ENCODE assay signal across 23 cellular contexts in genomic region chr20:32834972-32835371, GRCh38. TPM values are rescaled to one million over a fixed set of nuclear protein-coding genes. Genes with fewer than 3 reads are reported as not detected.
A peak's percentile ranks its signal among the peaks of the same experiment; 100 is the strongest.
DNase-seq lines count a peak whose midpoint lies in the region; ATAC-seq lines count a peak whose summit lies in the region.
"Had no signal": no experiment of that assay in that cellular context is flagged by ENCODE, and none has a peak within 500 bp of the region (broad histone marks: within the 10 kb centered on the region; RNA-seq: fewer than 3 reads in every experiment).

No MANE protein-coding gene starts in this region.

- peak overlapping the region; percentile 49 for H3K27ac Mint-ChIP-seq in activated naive CD4-positive, alpha-beta T cell treated with anti-CD3 and anti-CD28 coated beads, Interleukin-2, amount 10 ng/mL, durations not matched to agents 7 days and 5 days
- no peak overlapping the region for H3K27ac Mint-ChIP-seq in activated naive CD4-positive, alpha-beta T cell treated with anti-CD3 and anti-CD28 coated beads, Interleukin-2, amount 50 U/mL, for 72 hours
- peak overlapping the region; percentile 21 for H3K27ac Mint-ChIP-seq in T-helper 17 cell
- H3K27ac Mint-ChIP-seq in naive thymus-derived CD4-positive, alpha-beta T cell, result peak overlapping the region in 7 of 9 donors; percentile 53 to 78 (median 62)
- H3K27ac Mint-ChIP-seq: CD14-positive monocyte; CD4-positive, alpha-beta T cell had no signal

- peaks cover 71% of the 10 kb centered on the region for H3K36me3 Mint-ChIP-seq in activated naive CD4-positive, alpha-beta T cell treated with anti-CD3 and anti-CD28 coated beads, Interleukin-2, amount 10 ng/mL, durations not matched to agents 7 days and 5 days
- H3K36me3 Mint-ChIP-seq in activated naive CD4-positive, alpha-beta T cell treated with anti-CD3 and anti-CD28 coated beads, Interleukin-2, amount 50 U/mL, for 72 hours, result peaks cover 7 to 50% of the 10 kb centered on the region in 2 donors
- H3K36me3 Mint-ChIP-seq in T-helper 17 cell (ENCODE audit: low read depth), result peaks cover 5% of the 10 kb centered on the region
- peaks cover 7 to 45% (median 18%) of the 10 kb centered on the region in 5 donors for H3K36me3 Mint-ChIP-seq in naive thymus-derived CD4-positive, alpha-beta T cell

- CTCF ChIA-PET in activated naive CD4-positive, alpha-beta T cell treated with anti-CD3 and anti-CD28 coated beads, Interleukin-2, amount 10 ng/mL, durations not matched to agents 7 days and 5 days (lab: Charles Lee), result no interaction called here
- CTCF ChIA-PET in naive thymus-derived CD4-positive, alpha-beta T cell (lab: Charles Lee), result interaction anchor here (1.0 kb wide), 1 partner anchor 43 kb away, joined by 4 read pairs; no protein-coding TSS in a partner anchor

- H3K9me3 ChIP-seq in T-helper 17 cell (ENCODE audit: control insufficient read depth, low read length, poor library complexity, severe bottlenecking), result no peaks in the 10 kb centered on the region
- no peaks in the 10 kb centered on the region for H3K9me3 ChIP-seq in naive thymus-derived CD4-positive, alpha-beta T cell (ENCODE audit: control insufficient read depth in 2 of 3, low read length in 3 of 3)
- H3K9me3 ChIP-seq: A549; BE2C; BLaER1 treated with 17β-estradiol and CSF1 and Interleukin-3, amounts not matched to agents 10 nM and 100 nM had no signal

- no peak for ATAC-seq in activated naive CD4-positive, alpha-beta T cell treated with anti-CD3 and anti-CD28 coated beads, Interleukin-2, amount 50 U/mL, for 72 hours
- ATAC-seq in T-helper 17 cell, result no peak
- ATAC-seq in naive thymus-derived CD4-positive, alpha-beta T cell, result no peak
- ATAC-seq: A549, GM12878 had no signal

- H3K4me1 Mint-ChIP-seq in activated naive CD4-positive, alpha-beta T cell treated with anti-CD3 and anti-CD28 coated beads, Interleukin-2, amount 10 ng/mL, durations not matched to agents 7 days and 5 days, result peaks cover 56% of the 10 kb centered on the region
- H3K4me1 Mint-ChIP-seq in T-helper 17 cell, result peaks cover 33% of the 10 kb centered on the region
- peaks cover 31 to 78% (median 69%) of the 10 kb centered on the region in 7 donors for H3K4me1 Mint-ChIP-seq in naive thymus-derived CD4-positive, alpha-beta T cell

- intact Hi-C loops in naive thymus-derived CD4-positive, alpha-beta T cell (cut with micrococcal nuclease), result loop anchor here in 1 of 2 donors (5.0 kb wide), 1 partner anchor 43 kb away; no protein-coding TSS in a partner anchor

- peaks cover 11 to 44% (median 28%) of the 10 kb centered on the region in 3 experiments for H3K36me3 ChIP-seq in naive thymus-derived CD4-positive, alpha-beta T cell (ENCODE audit: control insufficient read depth in 2 of 3, insufficient read depth in 3 of 3, low read length in 3 of 3)

- no peaks in the 10 kb centered on the region for H3K27me3 ChIP-seq in naive thymus-derived CD4-positive, alpha-beta T cell (ENCODE audit: control insufficient read depth in 2 of 2, insufficient read depth in 2 of 2, low read length in 2 of 2)
- H3K27me3 ChIP-seq: BE2C; BLaER1 treated with 17β-estradiol and CSF1 and Interleukin-3, amounts not matched to agents 10 nM and 100 nM had no signal

- H3K9me3 Mint-ChIP-seq in activated naive CD4-positive, alpha-beta T cell treated with anti-CD3 and anti-CD28 coated beads, Interleukin-2, amount 10 ng/mL, durations not matched to agents 7 days and 5 days, result no peaks in the 10 kb centered on the region
- H3K9me3 Mint-ChIP-seq in activated naive CD4-positive, alpha-beta T cell treated with anti-CD3 and anti-CD28 coated beads, Interleukin-2, amount 50 U/mL, for 72 hours, result peaks cover 0 to 6% of the 10 kb centered on the region in 2 donors
- H3K9me3 Mint-ChIP-seq in naive thymus-derived CD4-positive, alpha-beta T cell, result peaks cover 0 to 2% (median 0%) of the 10 kb centered on the region in 11 donors
- H3K9me3 Mint-ChIP-seq: CD4-positive, alpha-beta T cell; CD8-positive, alpha-beta memory T cell had no signal

- H3K27me3 Mint-ChIP-seq in activated naive CD4-positive, alpha-beta T cell treated with anti-CD3 and anti-CD28 coated beads, Interleukin-2, amount 10 ng/mL, durations not matched to agents 7 days and 5 days, result no peaks in the 10 kb centered on the region
- H3K27me3 Mint-ChIP-seq in T-helper 17 cell, result no peaks in the 10 kb centered on the region
- no peaks in the 10 kb centered on the region for H3K27me3 Mint-ChIP-seq in naive thymus-derived CD4-positive, alpha-beta T cell
- H3K27me3 Mint-ChIP-seq: CD4-positive, alpha-beta T cell; CD8-positive, alpha-beta memory T cell had no signal

- no peak overlapping the region for H3K4me3 Mint-ChIP-seq in activated naive CD4-positive, alpha-beta T cell treated with anti-CD3 and anti-CD28 coated beads, Interleukin-2, amount 10 ng/mL, durations not matched to agents 7 days and 5 days
- H3K4me3 Mint-ChIP-seq in T-helper 17 cell, result no peak overlapping the region
- H3K4me3 Mint-ChIP-seq in naive thymus-derived CD4-positive, alpha-beta T cell, result no peak overlapping the region
- H3K4me3 Mint-ChIP-seq: CD14-positive monocyte; CD4-positive, alpha-beta T cell; CD8-positive, alpha-beta memory T cell had no signal

- H3K27ac ChIP-seq in naive thymus-derived CD4-positive, alpha-beta T cell (ENCODE audit: low read depth, low read length), result peak overlapping the region; percentile 24
- H3K27ac ChIP-seq: A549; BLaER1 treated with 17β-estradiol and CSF1 and Interleukin-3, amounts not matched to agents 10 nM and 100 nM; GM23248 had no signal

- H3K4me1 ChIP-seq in naive thymus-derived CD4-positive, alpha-beta T cell (ENCODE audit: control insufficient read depth in 2 of 2, insufficient read depth in 2 of 2, low read length in 2 of 2), result peaks cover 8 to 37% of the 10 kb centered on the region in 2 donors
- H3K4me1 ChIP-seq: A549 had no signal

- POLR2A ChIA-PET in naive thymus-derived CD4-positive, alpha-beta T cell (lab: Charles Lee), result interaction anchor here (0.8 to 3.1 kb wide), 2 partner anchors 14 to 20 kb away, joined by 3 to 26 read pairs; partner anchors contain the start of gene MAPRE1

- DNase-seq in activated naive CD4-positive, alpha-beta T cell treated with anti-CD3 and anti-CD28 coated beads, Interleukin-2, amount 10 ng/mL, durations not matched to agents 7 days and 5 days, result no peak
- no peak for DNase-seq in activated naive CD4-positive, alpha-beta T cell treated with anti-CD3 and anti-CD28 coated beads, Interleukin-2, amount 50 U/mL, for 72 hours (ENCODE audit: low spot score in 2 of 2)
- DNase-seq in T-helper 17 cell, result no peak
- no peak for DNase-seq in naive thymus-derived CD4-positive, alpha-beta T cell
- no peak for DNase-seq in stimulated activated CD4-positive, alpha-beta T cell treated with anti-CD3 and anti-CD28 coated beads, Interleukin-4, amount 100 ng/mL, for 4 hours
- no peak for DNase-seq in NCI-H146 treated with DMSO at 0.1 percent for 48 hours (lab: John Stamatoyannopoulos, UW; ENCODE audit: unreplicated experiment)
- DNase-seq: 8988T; ACHN; AML-193; BE2C; CD4-positive, alpha-beta T cell; CD8-positive, alpha-beta memory T cell; DMS 273 treated with DMSO at 0.1 percent for 48 hours; DMS79; EL; GDM1; GM23248; H7; HCEC 1CT had no signal

- H3K4me3 ChIP-seq in naive thymus-derived CD4-positive, alpha-beta T cell (ENCODE audit: low read length), result no peak overlapping the region
- H3K4me3 ChIP-seq: A549; BLaER1 treated with 17β-estradiol and CSF1 and Interleukin-3, amounts not matched to agents 10 nM and 100 nM; GM12878; GM23248 had no signal

RNA-seq across cellular contexts. Expression of gene MAPRE1, which starts 15.2 kb away (rescaled TPM):
- total RNA-seq in activated naive CD4-positive, alpha-beta T cell treated with anti-CD3 and anti-CD28 coated beads, Interleukin-2, amount 50 U/mL, for 72 hours, result 100 to 1,000 TPM; 106 to 142 TPM
- total RNA-seq in T-helper 17 cell, result 100 to 1,000 TPM; 105 to 134 TPM
- total RNA-seq in naive thymus-derived CD4-positive, alpha-beta T cell, result 100 to 1,000 TPM in 3 of 5 experiments, 10 to 100 TPM in 2; 83.0 to 118 (median 107) TPM
- polyA plus RNA-seq in naive thymus-derived CD4-positive, alpha-beta T cell, result 100 to 1,000 TPM in 1 of 2 donors, 10 to 100 TPM in 1; 91.3 to 105 TPM

RNA-seq across cellular contexts. Expression of gene EFCAB8, which starts 23.8 kb away (rescaled TPM):
- under 1 TPM; 0.52 to 0.70 TPM for total RNA-seq in activated naive CD4-positive, alpha-beta T cell treated with anti-CD3 and anti-CD28 coated beads, Interleukin-2, amount 50 U/mL, for 72 hours
- total RNA-seq in T-helper 17 cell, result 1 to 10 TPM in 1 of 2 donors, under 1 TPM in 1; 0.32 to 1.8 TPM
- total RNA-seq in naive thymus-derived CD4-positive, alpha-beta T cell, result 1 to 10 TPM in 3 of 5 experiments, under 1 TPM in 2; 0.46 to 2.8 (median 2.0) TPM
- polyA plus RNA-seq in naive thymus-derived CD4-positive, alpha-beta T cell, result under 1 TPM in 1 of 2 donors, not detected in 1; 0.12 TPM
- total RNA-seq: GM23248 had no signal
- polyA plus RNA-seq: A549; CD14-positive monocyte; CD8-positive, alpha-beta memory T cell; GM23248 had no signal

Comparison
In these comparisons a context has a peak if more than half of its experiments do, and no peak if none do; other contexts are left out.
1. H3K27ac Mint-ChIP-seq: peak in activated naive CD4-positive, alpha-beta T cell treated with anti-CD3 and anti-CD28 coated beads, Interleukin-2, amount 10 ng/mL, durations not matched to agents 7 days and 5 days (single experiment), T-helper 17 cell (single experiment) and naive thymus-derived CD4-positive, alpha-beta T cell (7 of 9); none in activated naive CD4-positive, alpha-beta T cell treated with anti-CD3 and anti-CD28 coated beads, Interleukin-2, amount 50 U/mL, for 72 hours (0 of 2).